In the genomic region with DNA sequence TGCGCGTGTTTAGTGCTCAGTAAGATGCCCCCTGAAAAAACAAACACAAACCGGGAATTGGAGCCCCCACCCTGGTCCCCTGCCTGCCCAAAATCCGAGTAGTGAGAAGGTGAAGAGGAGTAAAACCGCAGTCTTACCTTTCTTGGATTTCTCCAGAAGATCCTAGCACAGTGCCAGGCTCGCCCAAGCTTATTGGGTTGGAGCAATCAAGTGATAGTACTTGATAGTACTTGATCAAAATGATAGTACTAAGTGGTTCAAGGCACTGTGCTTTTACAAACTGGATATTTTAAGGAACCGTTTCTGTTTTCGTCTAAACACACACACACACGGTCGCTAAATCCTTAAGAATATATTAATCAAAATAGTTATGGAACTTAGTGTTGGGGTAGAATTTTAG, we compare ENCODE assay signal across 8 cellular contexts. TPM values are rescaled to one million over a fixed set of nuclear protein-coding genes. Genes with fewer than 3 reads are reported as not detected.
DNase-seq lines count a peak whose midpoint lies in the region; ATAC-seq and TF ChIP-seq lines count a peak whose summit lies in the region.

No MANE protein-coding gene starts in this region.

- peak overlapping the region; percentile 80 for H3K27ac ChIP-seq in right cardiac atrium (ENCODE audit: low read length)

- ATAC-seq in GM19455 (IDR thresholded peaks at IDR 0.05; ENCODE audit: unreplicated experiment) (peak; percentile 0), activated B cell treated with CpG ODN at 0.5 μM for 24 hours (ENCODE audit: low read depth) (no peak), right cardiac atrium (no peak), HG03571 (IDR thresholded peaks at IDR 0.05; ENCODE audit: unreplicated experiment) (no peak)

- POLR2A ChIA-PET in activated B cell treated with CpG ODN at 0.5 μM for 24 hours (lab: Charles Lee) = interaction anchor here (0.8 to 6.3 kb wide), 20 partner anchors 9 to 273 kb away, joined by 3 to 114 read pairs (median 6); a partner anchor contains a TSS

- peak overlapping the region; percentile 74 for H3K4me3 Mint-ChIP-seq in activated B cell treated with CpG ODN at 0.5 μM for 24 hours

- no peak for TF ChIP-seq CTCF in activated B cell treated with CpG ODN at 0.5 μM for 24 hours (IDR thresholded peaks at IDR 0.05)

- H3K4me1 Mint-ChIP-seq in activated B cell treated with CpG ODN at 0.5 μM for 24 hours = peaks cover 89% of the 10 kb centered on the region

- no peaks in the 10 kb centered on the region for H3K9me3 ChIP-seq in right cardiac atrium (ENCODE audit: control insufficient read depth, low read length)
- H3K9me3 ChIP-seq in skeletal muscle satellite cell (replicated peaks; ENCODE audit: low read length) = no peaks in the 10 kb centered on the region

- H3K4me3 ChIP-seq in right cardiac atrium (ENCODE audit: low read length) (peak overlapping the region; percentile 87), skeletal muscle satellite cell (ENCODE audit: low read length) (peak overlapping the region; percentile 71)

- DNase-seq in activated B cell treated with CpG ODN at 0.5 μM for 24 hours (no peak), right cardiac atrium (no peak), cerebellum (ENCODE audit: low spot score) (no peak), OCI-M2 (lab: John Stamatoyannopoulos, UW; ENCODE audit: unreplicated experiment) (no peak), SKM-1 (lab: John Stamatoyannopoulos, UW; ENCODE audit: unreplicated experiment) (no peak)

- no peaks in the 10 kb centered on the region for H3K27me3 Mint-ChIP-seq in activated B cell treated with CpG ODN at 0.5 μM for 24 hours

- peak overlapping the region; percentile 100 for H3K27ac Mint-ChIP-seq in activated B cell treated with CpG ODN at 0.5 μM for 24 hours

- H3K9me3 Mint-ChIP-seq in activated B cell treated with CpG ODN at 0.5 μM for 24 hours = no peaks in the 10 kb centered on the region

- peaks cover 14% of the 10 kb centered on the region for H3K36me3 Mint-ChIP-seq in activated B cell treated with CpG ODN at 0.5 μM for 24 hours (ENCODE audit: low read depth)

- H3K4me1 ChIP-seq in right cardiac atrium (ENCODE audit: control insufficient read depth, insufficient read depth, low read length) (peaks cover 12% of the 10 kb centered on the region), skeletal muscle satellite cell (ENCODE audit: control insufficient read depth, insufficient read depth, low read length) (peaks cover 50% of the 10 kb centered on the region)

- 68% methylated on average over 10 of the region's 10 CpGs for WGBS in right cardiac atrium

- CTCF ChIA-PET in activated B cell treated with CpG ODN at 0.5 μM for 24 hours (lab: Charles Lee) = interaction anchor here (0.7 to 1.2 kb wide), 4 partner anchors 9 to 61 kb away, joined by 3 to 4 read pairs (median 4); no protein-coding TSS in a partner anchor

- H3K36me3 ChIP-seq in skeletal muscle satellite cell (ENCODE audit: insufficient read depth, low read length) = no peaks in the 10 kb centered on the region

- peak overlapping the region; percentile 89 for H3K4me2 ChIP-seq in skeletal muscle satellite cell (ENCODE audit: low read length)

- H3K27me3 ChIP-seq in right cardiac atrium (ENCODE audit: control insufficient read depth, insufficient read depth) (no peaks in the 10 kb centered on the region), skeletal muscle satellite cell (ENCODE audit: control insufficient read depth, insufficient read depth, low read length) (no peaks in the 10 kb centered on the region)

- peak overlapping the region; percentile 82 for H3K9ac ChIP-seq in skeletal muscle satellite cell (ENCODE audit: low read depth, low read length)

- intact Hi-C loops in activated B cell treated with CpG ODN at 0.5 μM for 24 hours (cut with micrococcal nuclease) (loop anchor here (5.0 kb wide), 1 partner anchor 347 kb away; a partner anchor contains a TSS), right cardiac atrium (cut with DNase I) (loop anchor here in 1 of 4 donors (5.0 kb wide), 1 partner anchor 57 kb away; no protein-coding TSS in a partner anchor)

RNA-seq across cellular contexts. Expression of a gene that starts 2.8 kb away (rescaled TPM):
- 115 and 130 TPM in 2 replicates for total RNA-seq in activated B cell treated with CpG ODN at 0.5 μM for 24 hours
- 1 to 10 TPM; 4.1 to 6.1 (median 5.1) TPM for total RNA-seq in right cardiac atrium
- polyA plus RNA-seq in right cardiac atrium = 3.9 TPM
- 1.1 and 4.1 TPM in 2 replicates for total RNA-seq in skeletal muscle satellite cell (2012; rRNA removed)
- 3.6 TPM for total RNA-seq in cerebellum

RNA-seq across cellular contexts. Expression of a gene that starts 52.4 kb away (rescaled TPM):
- total RNA-seq in activated B cell treated with CpG ODN at 0.5 μM for 24 hours = 50.2 and 55.3 TPM in 2 replicates
- total RNA-seq in right cardiac atrium = 10 to 100 TPM; 16.0 to 21.3 (median 19.7) TPM
- 16.2 TPM for polyA plus RNA-seq in right cardiac atrium
- total RNA-seq in skeletal muscle satellite cell (2012; rRNA removed) = 21.0 and 25.8 TPM in 2 replicates
- total RNA-seq in cerebellum = 20.5 TPM

Comparison
In these comparisons a context has a peak if more than half of its experiments do, and no peak if none do; other contexts are left out.
1. RNA of a gene that starts 2.8 kb away (total RNA-seq): 115 to 130 TPM in activated B cell treated with CpG ODN at 0.5 μM for 24 hours; 4.1 to 6.1 TPM in right cardiac atrium and 3.6 TPM in cerebellum (single experiment); every median in the first group is over 10 times any median in the second.